ENCODE assay signal across 8 cellular contexts in the genomic region with DNA sequence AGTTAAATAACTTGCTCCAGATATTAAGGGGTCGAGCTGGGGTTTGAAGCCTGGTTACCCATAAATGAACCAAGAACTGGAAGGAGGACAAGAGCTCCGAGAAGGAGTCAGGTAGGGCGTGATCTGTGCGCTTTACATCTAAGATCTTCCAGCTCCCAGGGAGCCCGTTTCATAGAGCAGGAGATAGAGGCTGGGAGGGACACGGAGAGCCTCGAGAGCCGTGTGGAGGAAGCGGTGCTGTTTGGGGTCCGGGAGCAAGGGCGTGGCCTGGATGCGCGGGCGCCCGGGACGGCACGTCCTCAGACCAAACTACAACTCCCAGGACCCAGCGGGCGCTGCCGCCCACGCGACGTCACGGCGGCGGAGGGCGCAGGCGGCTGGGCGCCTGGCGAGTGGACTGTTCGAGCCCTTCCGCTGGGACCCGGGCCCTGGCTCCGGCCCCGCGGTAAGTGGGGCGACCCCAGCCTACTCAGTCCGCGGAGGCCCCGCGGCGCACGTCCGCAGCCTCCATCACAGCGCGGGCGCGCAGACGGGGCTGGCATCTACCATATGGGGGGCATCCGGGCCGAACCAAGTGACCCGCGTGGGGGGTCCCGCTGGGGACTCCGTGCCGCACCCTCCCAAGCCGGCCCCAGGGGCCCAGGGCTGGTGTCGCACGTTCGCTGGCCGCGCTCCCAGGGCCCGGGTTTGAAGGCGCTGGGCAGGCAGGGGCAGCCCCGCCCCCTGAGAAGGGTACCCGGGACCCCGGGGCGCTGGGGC.
DNase-seq lines count a peak whose midpoint lies in the region; ATAC-seq and TF ChIP-seq lines count a peak whose summit lies in the region.

A gene (plus strand): TSS at position 352 of the 759 bp plus-strand sequence. CDS start 838 bp downstream, outside the sequence.

- TF ChIP-seq CTCF in GM13976 (IDR thresholded peaks at IDR 0.05; ENCODE audit: borderline replicate concordance, control extremely low read depth, extremely low read depth, insufficient read depth, missing control alignments) = no peak
- no peak for TF ChIP-seq CTCF in retinal pigment epithelial cell (conservative IDR thresholded peaks at IDR 0.05; ENCODE audit: low read depth, low read length)

- peak within 1 kb of the TSS; percentile 70 for H3K4me3 ChIP-seq in retinal pigment epithelial cell (ENCODE audit: low read length)

- DNase-seq in GM13976 (ENCODE audit: low spot score) (peak; percentile 94), NCI-H1105 (lab: John Stamatoyannopoulos, UW) (peak; percentile 41), T1000 (lab: John Stamatoyannopoulos, UW) (peak; percentile 35), astrocyte of the hippocampus (ENCODE audit: low read depth, low spot score) (peak; percentile 85), hippocampal formation (lab: John Stamatoyannopoulos, UW) (peak; percentile 32 to 53), retinal pigment epithelial cell (ENCODE audit: low read depth) (no peak), GOT3 (lab: John Stamatoyannopoulos, UW) (no peak)

- in situ Hi-C loops in GM13976 (cut with MboI; ENCODE audit: low sequenced_read_pairs, unreplicated experiment) = no loop called here

- ATAC-seq in HG02642 (IDR thresholded peaks at IDR 0.05; ENCODE audit: poor library complexity, unreplicated experiment) = peak; percentile 86

Comparison
In these comparisons a context has a peak if more than half of its experiments do, and no peak if none do; other contexts are left out.
1. DNase-seq: peak in GM13976 (single experiment), NCI-H1105 (single experiment), T1000 (single experiment), astrocyte of the hippocampus (single experiment) and hippocampal formation (2 of 2); none in retinal pigment epithelial cell (single experiment) and GOT3 (single experiment).